1 cellular context compared by ENCODE assay signal in the genomic region with DNA sequence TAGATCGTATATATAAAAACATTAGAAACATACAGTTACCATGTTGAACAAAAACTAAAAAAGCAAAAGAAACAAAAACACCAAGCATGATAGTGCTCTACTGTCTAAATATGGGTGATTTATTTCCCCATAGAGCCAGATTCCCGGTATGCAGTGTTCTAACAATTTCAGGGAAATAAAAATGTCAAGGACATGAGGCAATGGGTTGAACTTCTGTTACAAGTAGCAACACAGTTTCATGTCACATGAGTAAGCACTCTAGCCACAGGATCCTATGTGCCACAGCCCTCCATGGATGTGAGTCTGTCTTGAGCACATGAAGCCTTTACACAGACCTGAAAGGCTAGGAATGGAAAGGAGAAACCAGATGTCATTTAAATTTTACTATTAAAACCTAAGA.
TF ChIP-seq lines count a peak whose summit lies in the region.

No MANE protein-coding gene starts in this region.

TF ChIP-seq in K562, 482 proteins besides CTCF, POLR2A, EP300 and RAD21 (continued from another document):
- TF ChIP-seq, protein P1, sequence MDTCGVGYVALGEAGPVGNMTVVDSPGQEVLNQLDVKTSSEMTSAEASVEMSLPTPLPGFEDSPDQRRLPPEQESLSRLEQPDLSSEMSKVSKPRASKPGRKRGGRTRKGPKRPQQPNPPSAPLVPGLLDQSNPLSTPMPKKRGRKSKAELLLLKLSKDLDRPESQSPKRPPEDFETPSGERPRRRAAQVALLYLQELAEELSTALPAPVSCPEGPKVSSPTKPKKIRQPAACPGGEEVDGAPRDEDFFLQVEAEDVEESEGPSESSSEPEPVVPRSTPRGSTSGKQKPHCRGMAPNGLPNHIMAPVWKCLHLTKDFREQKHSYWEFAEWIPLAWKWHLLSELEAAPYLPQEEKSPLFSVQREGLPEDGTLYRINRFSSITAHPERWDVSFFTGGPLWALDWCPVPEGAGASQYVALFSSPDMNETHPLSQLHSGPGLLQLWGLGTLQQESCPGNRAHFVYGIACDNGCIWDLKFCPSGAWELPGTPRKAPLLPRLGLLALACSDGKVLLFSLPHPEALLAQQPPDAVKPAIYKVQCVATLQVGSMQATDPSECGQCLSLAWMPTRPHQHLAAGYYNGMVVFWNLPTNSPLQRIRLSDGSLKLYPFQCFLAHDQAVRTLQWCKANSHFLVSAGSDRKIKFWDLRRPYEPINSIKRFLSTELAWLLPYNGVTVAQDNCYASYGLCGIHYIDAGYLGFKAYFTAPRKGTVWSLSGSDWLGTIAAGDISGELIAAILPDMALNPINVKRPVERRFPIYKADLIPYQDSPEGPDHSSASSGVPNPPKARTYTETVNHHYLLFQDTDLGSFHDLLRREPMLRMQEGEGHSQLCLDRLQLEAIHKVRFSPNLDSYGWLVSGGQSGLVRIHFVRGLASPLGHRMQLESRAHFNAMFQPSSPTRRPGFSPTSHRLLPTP (IDR thresholded peaks at IDR 0.05; ENCODE audit: borderline replicate concordance, extremely low read depth, insufficient read length): no peak
- TF ChIP-seq MED1 (CRISPR knock-in tag; IDR thresholded peaks at IDR 0.05; ENCODE audit: borderline replicate concordance) (no peak), IFI16 (CRISPR knock-in tag; IDR thresholded peaks at IDR 0.05) (no peak), ZNF212 (CRISPR knock-in tag; IDR thresholded peaks at IDR 0.05) (no peak), YBX1 (IDR thresholded peaks at IDR 0.05) (no peak), CBFA2T3 (IDR thresholded peaks at IDR 0.05) (no peak), MEIS2 (IDR thresholded peaks at IDR 0.05; ENCODE audit: partially characterized antibody) (peak; percentile 58), PYGO2 (tag; IDR thresholded peaks at IDR 0.05) (no peak), ZNF134 (CRISPR knock-in tag; conservative IDR thresholded peaks at IDR 0.05) (no peak), ZNF174 (CRISPR knock-in tag; IDR thresholded peaks at IDR 0.05) (no peak)
- TF ChIP-seq, protein P2, sequence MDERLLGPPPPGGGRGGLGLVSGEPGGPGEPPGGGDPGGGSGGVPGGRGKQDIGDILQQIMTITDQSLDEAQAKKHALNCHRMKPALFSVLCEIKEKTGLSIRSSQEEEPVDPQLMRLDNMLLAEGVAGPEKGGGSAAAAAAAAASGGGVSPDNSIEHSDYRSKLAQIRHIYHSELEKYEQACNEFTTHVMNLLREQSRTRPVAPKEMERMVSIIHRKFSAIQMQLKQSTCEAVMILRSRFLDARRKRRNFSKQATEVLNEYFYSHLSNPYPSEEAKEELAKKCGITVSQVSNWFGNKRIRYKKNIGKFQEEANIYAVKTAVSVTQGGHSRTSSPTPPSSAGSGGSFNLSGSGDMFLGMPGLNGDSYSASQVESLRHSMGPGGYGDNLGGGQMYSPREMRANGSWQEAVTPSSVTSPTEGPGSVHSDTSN (CRISPR knock-in tag; IDR thresholded peaks at IDR 0.05; ENCODE audit: low read depth): no peak
- TF ChIP-seq, protein P2 (tag; conservative IDR thresholded peaks at IDR 0.05; ENCODE audit: low read depth): peak; percentile 56; the same call in 1 of the 2 replicates
TF ChIP-seq in K562: peak in this region for 2.
